In the genomic region with DNA sequence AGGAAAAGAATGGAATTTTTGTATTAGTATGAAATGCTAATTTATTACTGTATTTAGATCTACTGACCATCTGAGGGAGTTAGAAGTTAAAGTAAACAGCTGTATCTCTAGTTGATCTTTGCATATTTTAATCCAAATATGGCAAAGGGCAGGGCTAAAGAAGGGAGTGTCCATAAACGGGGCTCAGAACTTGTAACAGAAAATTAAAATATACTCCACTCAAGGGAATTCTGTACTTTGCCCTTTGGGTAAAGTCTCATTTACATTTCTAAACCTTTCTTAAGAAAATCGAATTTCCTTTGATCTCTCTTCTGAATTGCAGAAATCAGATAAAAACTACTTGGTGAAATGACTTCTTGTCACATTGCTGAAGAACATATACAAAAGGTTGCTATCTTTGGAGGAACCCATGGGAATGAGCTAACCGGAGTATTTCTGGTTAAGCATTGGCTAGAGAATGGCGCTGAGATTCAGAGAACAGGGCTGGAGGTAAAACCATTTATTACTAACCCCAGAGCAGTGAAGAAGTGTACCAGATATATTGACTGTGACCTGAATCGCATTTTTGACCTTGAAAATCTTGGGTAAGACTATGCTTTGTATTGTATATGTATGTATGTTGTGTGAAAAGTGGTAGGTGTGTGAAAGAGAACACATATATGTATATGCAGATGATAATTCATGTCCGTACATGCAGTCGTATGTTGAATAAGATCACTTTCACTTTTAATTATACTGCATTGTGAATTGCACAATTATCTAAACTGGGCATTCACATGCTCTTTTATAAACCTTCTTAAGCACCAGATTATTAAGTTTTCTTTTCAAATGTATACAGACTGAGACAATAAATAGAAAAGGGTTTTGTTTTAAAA, we compare ENCODE assay signal across 10 cellular contexts. TPM values are rescaled to one million over a fixed set of nuclear protein-coding genes. Genes with fewer than 3 reads are reported as not detected.
A peak's percentile ranks its signal among the peaks of the same experiment; 100 is the strongest.
DNase-seq lines count a peak whose midpoint lies in the region; ATAC-seq and TF ChIP-seq lines count a peak whose summit lies in the region.
"Had no signal": no experiment of that assay in that cellular context is flagged by ENCODE, and none has a peak within 500 bp of the region (broad histone marks: within the 10 kb centered on the region; RNA-seq: fewer than 3 reads in every experiment).

A gene (plus strand): TSS at position 186 of the 875 bp plus-strand sequence. CDS start 163 bp downstream, at position 349.

- H3K9me3 Mint-ChIP-seq in activated T-cell treated with anti-CD3 and anti-CD28 coated beads, Interleukin-2, amount 50 U/mL, for 4 hours: no peaks in the 10 kb centered on the region

- H3K4me1 Mint-ChIP-seq in activated T-cell treated with anti-CD3 and anti-CD28 coated beads, Interleukin-2, amount 50 U/mL, for 4 hours (ENCODE audit: low read depth): peaks cover 2% of the 10 kb centered on the region

- H3K27ac ChIP-seq in upper lobe of left lung: peak within 1 kb of the TSS; percentile 40 to 42 (median 42)
- H3K27ac ChIP-seq: cardiac muscle cell had no signal

- no peak for TF ChIP-seq POLR2A in upper lobe of left lung (IDR thresholded peaks at IDR 0.05)

- H3K9ac ChIP-seq in endocrine pancreas (ENCODE audit: control insufficient read depth, insufficient read depth, low read length): no peak within 1 kb of the TSS

- TF ChIP-seq EP300 in upper lobe of left lung (IDR thresholded peaks at IDR 0.05): no peak

- 41 to 53% methylated on average over 7 of the region's 7 CpGs for WGBS in upper lobe of left lung, 2 donors

- H3K4me1 ChIP-seq in endocrine pancreas (ENCODE audit: control insufficient read depth, insufficient read depth, low read length) (peaks cover 24% of the 10 kb centered on the region), upper lobe of left lung (peaks cover 0 to 5% (median 0%) of the 10 kb centered on the region in 4 donors)

- peaks cover 9% of the 10 kb centered on the region for H3K27me3 Mint-ChIP-seq in activated T-cell treated with anti-CD3 and anti-CD28 coated beads, Interleukin-2, amount 50 U/mL, for 4 hours (ENCODE audit: low read depth)

- no peak for TF ChIP-seq CTCF in upper lobe of left lung (IDR thresholded peaks at IDR 0.05)

- H3K4me3 ChIP-seq in endocrine pancreas (ENCODE audit: control insufficient read depth, insufficient read depth, low read length): peak within 1 kb of the TSS; percentile 76
- peak within 1 kb of the TSS in 3 of 4 donors; percentile 24 to 42 (median 40) for H3K4me3 ChIP-seq in upper lobe of left lung
- H3K4me3 ChIP-seq: cardiac muscle cell had no signal

- no peak for DNase-seq in activated T-cell treated with anti-CD3 and anti-CD28 coated beads, Interleukin-2, amount 50 U/mL, for 4 hours
- no peak for DNase-seq in activated T-cell treated with anti-CD3 and anti-CD28 coated beads, Interleukin-2, amount 50 U/mL, for 1 hour
- DNase-seq in mesenteric fat pad (ENCODE audit: low spot score) (no peak), upper lobe of left lung (no peak), NCI-H446 treated with DMSO at 0.1 percent for 48 hours (lab: John Stamatoyannopoulos, UW) (no peak)
- DNase-seq: nucleus accumbens had no signal

- H3K27me3 ChIP-seq in endocrine pancreas (ENCODE audit: control insufficient read depth, insufficient read depth, low read length): no peaks in the 10 kb centered on the region
- no peaks in the 10 kb centered on the region for H3K27me3 ChIP-seq in upper lobe of left lung
- H3K27me3 ChIP-seq: cardiac muscle cell had no signal

- peak within 1 kb of the TSS; percentile 54 for H3K4me3 Mint-ChIP-seq in activated T-cell treated with anti-CD3 and anti-CD28 coated beads, Interleukin-2, amount 50 U/mL, for 4 hours

- H3K36me3 ChIP-seq in endocrine pancreas (ENCODE audit: control insufficient read depth, insufficient read depth, low read length) (no peaks in the 10 kb centered on the region), upper lobe of left lung (no peaks in the 10 kb centered on the region)
- H3K36me3 ChIP-seq: cardiac muscle cell had no signal

- H3K9me3 ChIP-seq in endocrine pancreas (ENCODE audit: control insufficient read depth, low read length) (no peaks in the 10 kb centered on the region), upper lobe of left lung (no peaks in the 10 kb centered on the region)

- no peaks in the 10 kb centered on the region for H3K36me3 Mint-ChIP-seq in activated T-cell treated with anti-CD3 and anti-CD28 coated beads, Interleukin-2, amount 50 U/mL, for 4 hours (ENCODE audit: insufficient read depth)

- ATAC-seq in activated T-cell treated with anti-CD3 and anti-CD28 coated beads, Interleukin-2, amount 50 U/mL, for 4 hours: no peak
- ATAC-seq in upper lobe of left lung (ENCODE audit: low FRiP score in 2 of 2) (peak in 1 of 2 donors; percentile 75), HG03135 (IDR thresholded peaks at IDR 0.05; ENCODE audit: unreplicated experiment) (no peak), HG03097 (IDR thresholded peaks at IDR 0.05; ENCODE audit: low FRiP score, unreplicated experiment) (no peak)

RNA-seq across cellular contexts. Expression of the gene that starts here (rescaled TPM):
- total RNA-seq in activated T-cell treated with anti-CD3 and anti-CD28 coated beads, Interleukin-2, amount 50 U/mL, for 4 hours: not detected
- total RNA-seq in mesenteric fat pad (10.1 TPM), upper lobe of left lung (1 to 10 TPM in 3 of 6 donors, under 1 TPM in 3; 0.76 to 7.6 (median 1.2) TPM)
- total RNA-seq: cardiac muscle cell had no signal
